In genomic region chr10:102309916-102310315, GRCh38 we compare ENCODE assay signal across 19 cellular contexts.
DNase-seq lines count a peak whose midpoint lies in the region; ATAC-seq, FAIRE-seq and TF ChIP-seq lines count a peak whose summit lies in the region.
"Had no signal": no experiment of that assay in that cellular context is flagged by ENCODE, and none has a peak within 500 bp of the region (broad histone marks: within the 10 kb centered on the region; RNA-seq: fewer than 3 reads in every experiment).

No MANE protein-coding gene starts in this region.

- intact Hi-C loops in HepG2 (cut with micrococcal nuclease; ENCODE audit: unreplicated experiment) (no loop called here), right lobe of liver (cut with DNase I) (no loop called here), breast epithelium (cut with DNase I; ENCODE audit: low total_unique reads) (no loop called here)

- no peak for TF ChIP-seq RAD21 in HepG2 (CRISPR knock-in tag; IDR thresholded peaks at IDR 0.05)

- H2BK12ac ChIP-seq in mesenchymal stem cell (ENCODE audit: low read length in 2 of 2) = no peak overlapping the region

- peaks cover 2 to 3% of the 10 kb centered on the region in 2 experiments; a peak in 3 of 5 replicates for H3K36me3 ChIP-seq in HepG2 (replicated peaks in 1 of 2; ENCODE audit: control insufficient read depth in 1 of 2, insufficient read depth in 2 of 2, low read length in 2 of 2)
- no peaks in the 10 kb centered on the region for H3K36me3 ChIP-seq in right lobe of liver
- no peaks in the 10 kb centered on the region for H3K36me3 ChIP-seq in breast epithelium
- H3K36me3 ChIP-seq in mesenchymal stem cell (ENCODE audit: control insufficient read depth in 1 of 2, insufficient read depth in 2 of 2, low read depth in 1 of 2, low read length in 2 of 2) = peaks cover 3 to 6% of the 10 kb centered on the region in 2 experiments
- H3K36me3 ChIP-seq: right atrium auricular region had no signal

- no peak overlapping the region for H4K8ac ChIP-seq in mesenchymal stem cell (ENCODE audit: low read length)

- WGBS in HepG2 (ENCODE audit: low lambda C conversion rate) = 94% methylated on average over 3 of the region's 3 CpGs
- 74% methylated on average over 3 of the region's 3 CpGs for WGBS in right lobe of liver (ENCODE audit: insufficient coverage, low coverage, low lambda C conversion rate, missing lambda C conversion rate)
- 93% methylated on average over 3 of the region's 3 CpGs for WGBS in mesenchymal stem cell

- no peak overlapping the region for H2BK15ac ChIP-seq in mesenchymal stem cell (ENCODE audit: low read depth, poor library complexity, severe bottlenecking)

- DNase-seq in HepG2 (ENCODE audit: low spot score) (no peak), right lobe of liver (no peak), breast epithelium (ENCODE audit: low spot score in 2 of 2) (no peak), mesenchymal stem cell (no peak), GDM1 (lab: John Stamatoyannopoulos, UW) (no peak), activated T-cell treated with anti-CD3 and anti-CD28 coated beads for 4 hours (no peak), NCI-H345 (lab: John Stamatoyannopoulos, UW) (no peak)
- DNase-seq: activated CD4-positive, alpha-beta T cell treated with anti-CD3 and anti-CD28 coated beads for 1 hour; activated naive CD8-positive, alpha-beta T cell treated with anti-CD3 and anti-CD28 coated beads, Interleukin-2, amount 10 ng/mL, durations not matched to agents 7 days and 5 days; cortex of kidney; MV-4-11; NCI-H2029; NCI-H446 treated with DMSO at 0.1 percent for 48 hours had no signal

- H3K27ac ChIP-seq in HepG2 (ENCODE audit: extremely low read length, insufficient read depth, low read length) (peak overlapping the region; percentile 48), right lobe of liver (no peak overlapping the region), breast epithelium (peak overlapping the region; percentile 49 to 59), mesenchymal stem cell (ENCODE audit: low read length, poor library complexity, severe bottlenecking) (peak overlapping the region; percentile 92)
- H3K27ac ChIP-seq: C4-2B, neutrophil, right atrium auricular region had no signal

- no peak for FAIRE-seq in HepG2 (lab: Jason Lieb, UNC)
- FAIRE-seq: endometrium, K562 had no signal

- H3K4me2 ChIP-seq in HepG2 (ENCODE audit: low read depth, low read length) (0 out of 2 replicates have a peak overlapping the region, but pooled peaks have one; percentile 36), mesenchymal stem cell (ENCODE audit: low read length, poor library complexity, severe bottlenecking) (no peak overlapping the region)

- no peak overlapping the region for H3K4ac ChIP-seq in mesenchymal stem cell (ENCODE audit: low read depth in 1 of 2, low read length in 2 of 2)

- peaks cover 31% of the 10 kb centered on the region for H3K79me2 ChIP-seq in HepG2 (ENCODE audit: insufficient read depth, low read length)

- no peak overlapping the region for H3K14ac ChIP-seq in mesenchymal stem cell (ENCODE audit: low read length in 2 of 2)

- H2AFZ ChIP-seq in HepG2 (ENCODE audit: low read length) (no peak overlapping the region), mesenchymal stem cell (ENCODE audit: low read depth, low read length) (no peak overlapping the region)

- no TSS peak for BruUV-seq in HepG2 (replicated peaks; lab: Mats Ljungman, UMichigan)

- peaks cover 27% of the 10 kb centered on the region for H3K4me1 ChIP-seq in HepG2 (ENCODE audit: insufficient read depth, low read length)
- H3K4me1 ChIP-seq in right lobe of liver = peaks cover 0 to 14% (median 6%) of the 10 kb centered on the region in 4 donors
- peaks cover 0 to 3% of the 10 kb centered on the region in 2 donors for H3K4me1 ChIP-seq in breast epithelium
- peaks cover 12% of the 10 kb centered on the region for H3K4me1 ChIP-seq in mesenchymal stem cell (ENCODE audit: control insufficient read depth, insufficient read depth, low read depth, low read length)

- no peak for TF ChIP-seq EP300 in HepG2 (IDR thresholded peaks at IDR 0.05; ENCODE audit: low read depth in 2 of 2, low read length in 2 of 2)
- TF ChIP-seq EP300 in HepG2 (CRISPR knock-in tag; IDR thresholded peaks at IDR 0.05; ENCODE audit: borderline replicate concordance) = no peak

- H3K9ac ChIP-seq in HepG2 (ENCODE audit: insufficient read depth, low read depth, low read length) (0 out of 2 replicates have a peak overlapping the region, but pooled peaks have one; percentile 26), mesenchymal stem cell (ENCODE audit: low read length) (no peak overlapping the region)

- no peak overlapping the region for H2BK120ac ChIP-seq in mesenchymal stem cell (ENCODE audit: low read depth, low read length)

- TF ChIP-seq CTCF in HepG2 (CRISPR knock-in tag; IDR thresholded peaks at IDR 0.05) = no peak
- TF ChIP-seq CTCF in right lobe of liver (IDR thresholded peaks at IDR 0.05) = no peak
- no peak for TF ChIP-seq CTCF in breast epithelium (IDR thresholded peaks at IDR 0.05)

- ATAC-seq in HepG2 (no peak), right lobe of liver (no peak), GM21737 (IDR thresholded peaks at IDR 0.05; ENCODE audit: unreplicated experiment) (no peak)
- ATAC-seq: K562 had no signal

- H3K23ac ChIP-seq in mesenchymal stem cell (ENCODE audit: low read length in 2 of 2) = no peak overlapping the region

- peaks cover 5% of the 10 kb centered on the region; the same call in 1 of the 2 replicates for H4K20me1 ChIP-seq in HepG2 (ENCODE audit: insufficient read depth, low read length)

- no peaks in the 10 kb centered on the region for H3K9me3 ChIP-seq in HepG2 (ENCODE audit: low read length)
- no peaks in the 10 kb centered on the region for H3K9me3 ChIP-seq in right lobe of liver
- H3K9me3 ChIP-seq in breast epithelium = no peaks in the 10 kb centered on the region
- no peaks in the 10 kb centered on the region for H3K9me3 ChIP-seq in mesenchymal stem cell (ENCODE audit: control insufficient read depth, low read length)
- H3K9me3 ChIP-seq: neutrophil, right atrium auricular region had no signal

- peak overlapping the region; percentile 29 for H2AK5ac ChIP-seq in mesenchymal stem cell (ENCODE audit: low read length, severe bottlenecking)

- peaks cover 8% of the 10 kb centered on the region for H3K79me1 ChIP-seq in mesenchymal stem cell (replicated peaks; ENCODE audit: low read length, poor library complexity, severe bottlenecking)

- POLR2A ChIA-PET in HepG2 (lab: Yijun Ruan, JAX) = no interaction called here

- H2BK5ac ChIP-seq in mesenchymal stem cell (ENCODE audit: low read depth, low read length, poor library complexity, severe bottlenecking) = peak overlapping the region; percentile 97

- no peak overlapping the region for H3K18ac ChIP-seq in mesenchymal stem cell (ENCODE audit: low read depth in 1 of 2, low read length in 2 of 2)

- no peak for TF ChIP-seq POLR2A in HepG2 (IDR thresholded peaks at IDR 0.05; ENCODE audit: insufficient read depth in 1 of 2, low read depth in 2 of 2, low read length in 2 of 2)
- TF ChIP-seq POLR2A in right lobe of liver (IDR thresholded peaks at IDR 0.05) = no peak
- TF ChIP-seq POLR2A in breast epithelium (IDR thresholded peaks at IDR 0.05) = no peak

- in situ Hi-C loops in HepG2 (cut with HindIII; ENCODE audit: extremely low pct_ligation_motif_present, low pct_unique_long_range_greater_than_20kb) = no loop called here

- no peak overlapping the region for H4K91ac ChIP-seq in mesenchymal stem cell (ENCODE audit: low read length)

- H3K4me3 ChIP-seq in HepG2 (replicated peaks in 1 of 3; ENCODE audit: insufficient read depth in 1 of 3, low read depth in 2 of 3, low read length in 3 of 3) (no peak overlapping the region), right lobe of liver (no peak overlapping the region), breast epithelium (no peak overlapping the region), mesenchymal stem cell (ENCODE audit: insufficient read depth in 1 of 2, low read depth in 1 of 2, low read length in 2 of 2) (no peak overlapping the region)
- H3K4me3 ChIP-seq: K562, right atrium auricular region had no signal

- H3K27me3 ChIP-seq in HepG2 (ENCODE audit: control insufficient read depth in 1 of 2, insufficient read depth in 2 of 2, low read length in 2 of 2) = no peaks in the 10 kb centered on the region; a peak in 1 of 5 replicates
- H3K27me3 ChIP-seq in right lobe of liver = no peaks in the 10 kb centered on the region
- H3K27me3 ChIP-seq in breast epithelium = no peaks in the 10 kb centered on the region
- H3K27me3 ChIP-seq in mesenchymal stem cell (ENCODE audit: control insufficient read depth in 1 of 2, insufficient read depth in 1 of 2, low read length in 2 of 2) = no peaks in the 10 kb centered on the region
- H3K27me3 ChIP-seq: neutrophil, right atrium auricular region had no signal

- CTCF ChIA-PET in HepG2 (lab: Yijun Ruan, JAX; ENCODE audit: low intra/inter-chr PET ratio, low total read pairs) = no interaction called here

TF ChIP-seq in HepG2, 621 proteins besides CTCF, POLR2A, EP300 and RAD21 (continues in another document):
- no peak for TF ChIP-seq ZC3H4 (CRISPR knock-in tag; IDR thresholded peaks at IDR 0.05; ENCODE audit: borderline replicate concordance)
- TF ChIP-seq, protein P1, sequence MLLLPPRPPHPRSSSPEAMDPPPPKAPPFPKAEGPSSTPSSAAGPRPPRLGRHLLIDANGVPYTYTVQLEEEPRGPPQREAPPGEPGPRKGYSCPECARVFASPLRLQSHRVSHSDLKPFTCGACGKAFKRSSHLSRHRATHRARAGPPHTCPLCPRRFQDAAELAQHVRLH (CRISPR knock-in tag; IDR thresholded peaks at IDR 0.05; ENCODE audit: borderline replicate concordance, low read depth) = no peak
- no peak for TF ChIP-seq ZNF468 (CRISPR knock-in tag; IDR thresholded peaks at IDR 0.05)
- TF ChIP-seq, protein P2, sequence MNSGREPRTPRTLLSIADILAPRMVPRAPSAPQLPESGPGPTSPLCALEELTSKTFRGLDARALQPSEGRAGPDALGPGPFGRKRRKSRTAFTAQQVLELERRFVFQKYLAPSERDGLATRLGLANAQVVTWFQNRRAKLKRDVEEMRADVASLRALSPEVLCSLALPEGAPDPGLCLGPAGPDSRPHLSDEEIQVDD (CRISPR knock-in tag; IDR thresholded peaks at IDR 0.05; ENCODE audit: borderline replicate concordance) = no peak
- no peak for TF ChIP-seq SAP130 (CRISPR knock-in tag; IDR thresholded peaks at IDR 0.05; ENCODE audit: low read depth)
- no peak for TF ChIP-seq ZFYVE20 (CRISPR knock-in tag; IDR thresholded peaks at IDR 0.05; ENCODE audit: borderline replicate concordance, low read depth)
- TF ChIP-seq ZNF605 (CRISPR knock-in tag; IDR thresholded peaks at IDR 0.05) = no peak
- no peak for TF ChIP-seq ZSCAN25 (CRISPR knock-in tag; IDR thresholded peaks at IDR 0.05)
- no peak for TF ChIP-seq ZNF552 (CRISPR knock-in tag; IDR thresholded peaks at IDR 0.05; ENCODE audit: borderline replicate concordance)
- TF ChIP-seq MATR3 (CRISPR knock-in tag; IDR thresholded peaks at IDR 0.05) = no peak

Comparison
In these comparisons a context has a peak if more than half of its experiments do, and no peak if none do; other contexts are left out.
1. H3K27ac ChIP-seq: peak in HepG2 (single experiment), breast epithelium (2 of 2) and mesenchymal stem cell (single experiment); none in right lobe of liver (0 of 3).